1 cellular context compared by ENCODE assay signal in the genomic region with DNA sequence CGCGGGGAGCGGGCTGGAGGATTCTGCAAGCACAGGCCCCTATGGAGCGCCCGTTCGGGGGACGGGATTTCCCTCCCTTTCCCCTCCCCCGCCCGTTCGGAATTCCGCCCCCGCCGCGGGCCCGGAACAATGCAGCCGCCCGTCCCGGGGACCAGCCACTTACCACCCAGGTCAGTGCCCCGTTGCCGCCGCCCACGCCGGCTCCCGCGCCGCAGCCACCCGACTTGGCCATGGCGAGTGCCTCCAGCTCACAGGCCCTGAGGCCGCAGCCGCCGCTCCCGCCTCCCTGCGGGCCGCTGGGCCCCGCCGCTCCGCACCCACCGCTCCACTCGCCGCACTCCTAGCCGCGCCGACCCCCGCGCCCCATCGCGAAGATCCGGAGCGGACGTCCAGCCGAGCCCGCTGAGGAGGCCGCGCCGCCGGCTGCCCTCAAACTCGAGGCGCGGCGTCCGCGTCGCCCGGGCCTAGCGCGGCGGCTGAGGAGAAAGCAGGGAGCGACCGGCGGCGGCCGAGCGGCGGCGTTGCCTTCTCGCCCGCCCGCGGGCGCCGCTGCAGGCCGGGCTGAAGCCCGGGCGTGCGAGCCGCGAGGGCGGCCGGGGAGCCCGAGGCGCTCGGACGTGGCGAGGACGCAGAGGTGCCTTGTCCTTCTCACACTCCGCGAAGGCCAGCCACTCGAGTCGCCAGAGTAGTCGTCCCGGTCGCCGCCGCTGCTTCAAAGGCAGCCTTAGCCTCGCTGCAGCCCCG.
A peak's percentile ranks its signal among the peaks of the same experiment; 100 is the strongest.
TF ChIP-seq lines count a peak whose summit lies in the region.

No MANE protein-coding gene starts in this region.

TF ChIP-seq in GM12878, 131 proteins besides CTCF, POLR2A, EP300 and RAD21 (continued from another document):
- TF ChIP-seq NKRF (conservative IDR thresholded peaks at IDR 0.05), result peak; percentile 84
- TF ChIP-seq NR2F1 (conservative IDR thresholded peaks at IDR 0.05), result peak; percentile 41; the same call in 1 of the 2 replicates
- TF ChIP-seq SMARCA5 (IDR thresholded peaks at IDR 0.05), result peak; percentile 86
- peak; percentile 8; the same call in 1 of the 2 replicates for TF ChIP-seq SIN3A (IDR thresholded peaks at IDR 0.05; ENCODE audit: low read depth, low read length)
- TF ChIP-seq, protein P1, sequence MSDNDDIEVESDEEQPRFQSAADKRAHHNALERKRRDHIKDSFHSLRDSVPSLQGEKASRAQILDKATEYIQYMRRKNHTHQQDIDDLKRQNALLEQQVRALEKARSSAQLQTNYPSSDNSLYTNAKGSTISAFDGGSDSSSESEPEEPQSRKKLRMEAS (IDR thresholded peaks at IDR 0.05; ENCODE audit: low read depth, low read length), result peak; percentile 48; the same call in 1 of the 2 replicates
- TF ChIP-seq, protein P2, sequence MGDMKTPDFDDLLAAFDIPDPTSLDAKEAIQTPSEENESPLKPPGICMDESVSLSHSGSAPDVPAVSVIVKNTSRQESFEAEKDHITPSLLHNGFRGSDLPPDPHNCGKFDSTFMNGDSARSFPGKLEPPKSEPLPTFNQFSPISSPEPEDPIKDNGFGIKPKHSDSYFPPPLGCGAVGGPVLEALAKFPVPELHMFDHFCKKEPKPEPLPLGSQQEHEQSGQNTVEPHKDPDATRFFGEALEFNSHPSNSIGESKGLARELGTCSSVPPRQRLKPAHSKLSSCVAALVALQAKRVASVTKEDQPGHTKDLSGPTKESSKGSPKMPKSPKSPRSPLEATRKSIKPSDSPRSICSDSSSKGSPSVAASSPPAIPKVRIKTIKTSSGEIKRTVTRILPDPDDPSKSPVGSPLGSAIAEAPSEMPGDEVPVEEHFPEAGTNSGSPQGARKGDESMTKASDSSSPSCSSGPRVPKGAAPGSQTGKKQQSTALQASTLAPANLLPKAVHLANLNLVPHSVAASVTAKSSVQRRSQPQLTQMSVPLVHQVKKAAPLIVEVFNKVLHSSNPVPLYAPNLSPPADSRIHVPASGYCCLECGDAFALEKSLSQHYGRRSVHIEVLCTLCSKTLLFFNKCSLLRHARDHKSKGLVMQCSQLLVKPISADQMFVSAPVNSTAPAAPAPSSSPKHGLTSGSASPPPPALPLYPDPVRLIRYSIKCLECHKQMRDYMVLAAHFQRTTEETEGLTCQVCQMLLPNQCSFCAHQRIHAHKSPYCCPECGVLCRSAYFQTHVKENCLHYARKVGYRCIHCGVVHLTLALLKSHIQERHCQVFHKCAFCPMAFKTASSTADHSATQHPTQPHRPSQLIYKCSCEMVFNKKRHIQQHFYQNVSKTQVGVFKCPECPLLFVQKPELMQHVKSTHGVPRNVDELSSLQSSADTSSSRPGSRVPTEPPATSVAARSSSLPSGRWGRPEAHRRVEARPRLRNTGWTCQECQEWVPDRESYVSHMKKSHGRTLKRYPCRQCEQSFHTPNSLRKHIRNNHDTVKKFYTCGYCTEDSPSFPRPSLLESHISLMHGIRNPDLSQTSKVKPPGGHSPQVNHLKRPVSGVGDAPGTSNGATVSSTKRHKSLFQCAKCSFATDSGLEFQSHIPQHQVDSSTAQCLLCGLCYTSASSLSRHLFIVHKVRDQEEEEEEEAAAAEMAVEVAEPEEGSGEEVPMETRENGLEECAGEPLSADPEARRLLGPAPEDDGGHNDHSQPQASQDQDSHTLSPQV (IDR thresholded peaks at IDR 0.05), result no peak
- TF ChIP-seq ASH2L (IDR thresholded peaks at IDR 0.05; ENCODE audit: borderline replicate concordance, low read depth), result peak; percentile 56; the same call in 1 of the 2 replicates
- no peak for TF ChIP-seq TBL1XR1 (IDR thresholded peaks at IDR 0.05; ENCODE audit: low read depth, low read length)
- no peak for TF ChIP-seq PAX5 (IDR thresholded peaks at IDR 0.05; ENCODE audit: borderline replicate concordance, low read depth, low read length)
- peak; percentile 97 for TF ChIP-seq GATAD2B (conservative IDR thresholded peaks at IDR 0.05; ENCODE audit: low read depth)
- peak; percentile 66; the same call in 1 of the 2 replicates for TF ChIP-seq ZNF217 (IDR thresholded peaks at IDR 0.05)
- TF ChIP-seq IKZF1 (conservative IDR thresholded peaks at IDR 0.05), result peak; percentile 53
- peak; percentile 98 for TF ChIP-seq LARP7 (IDR thresholded peaks at IDR 0.05)
- TF ChIP-seq SUZ12 (IDR thresholded peaks at IDR 0.05; ENCODE audit: unreplicated experiment), result no peak
- TF ChIP-seq BACH1 (IDR thresholded peaks at IDR 0.05; ENCODE audit: borderline replicate concordance), result peak; percentile 27; the same call in 1 of the 2 replicates
- TF ChIP-seq ZNF24 (IDR thresholded peaks at IDR 0.05), result peak; percentile 10; the same call in 1 of the 2 replicates
- TF ChIP-seq, protein P3, sequence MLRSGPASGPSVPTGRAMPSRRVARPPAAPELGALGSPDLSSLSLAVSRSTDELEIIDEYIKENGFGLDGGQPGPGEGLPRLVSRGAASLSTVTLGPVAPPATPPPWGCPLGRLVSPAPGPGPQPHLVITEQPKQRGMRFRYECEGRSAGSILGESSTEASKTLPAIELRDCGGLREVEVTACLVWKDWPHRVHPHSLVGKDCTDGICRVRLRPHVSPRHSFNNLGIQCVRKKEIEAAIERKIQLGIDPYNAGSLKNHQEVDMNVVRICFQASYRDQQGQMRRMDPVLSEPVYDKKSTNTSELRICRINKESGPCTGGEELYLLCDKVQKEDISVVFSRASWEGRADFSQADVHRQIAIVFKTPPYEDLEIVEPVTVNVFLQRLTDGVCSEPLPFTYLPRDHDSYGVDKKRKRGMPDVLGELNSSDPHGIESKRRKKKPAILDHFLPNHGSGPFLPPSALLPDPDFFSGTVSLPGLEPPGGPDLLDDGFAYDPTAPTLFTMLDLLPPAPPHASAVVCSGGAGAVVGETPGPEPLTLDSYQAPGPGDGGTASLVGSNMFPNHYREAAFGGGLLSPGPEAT (IDR thresholded peaks at IDR 0.05; ENCODE audit: low read depth), result 0 out of 2 replicates have a peak, but pooled peaks have one; percentile 12
- TF ChIP-seq ZSCAN29 (IDR thresholded peaks at IDR 0.05), result peak; percentile 36
- no peak for TF ChIP-seq POU2F2 (IDR thresholded peaks at IDR 0.05; ENCODE audit: borderline replicate concordance, low read depth, low read length)
- TF ChIP-seq, protein P4, sequence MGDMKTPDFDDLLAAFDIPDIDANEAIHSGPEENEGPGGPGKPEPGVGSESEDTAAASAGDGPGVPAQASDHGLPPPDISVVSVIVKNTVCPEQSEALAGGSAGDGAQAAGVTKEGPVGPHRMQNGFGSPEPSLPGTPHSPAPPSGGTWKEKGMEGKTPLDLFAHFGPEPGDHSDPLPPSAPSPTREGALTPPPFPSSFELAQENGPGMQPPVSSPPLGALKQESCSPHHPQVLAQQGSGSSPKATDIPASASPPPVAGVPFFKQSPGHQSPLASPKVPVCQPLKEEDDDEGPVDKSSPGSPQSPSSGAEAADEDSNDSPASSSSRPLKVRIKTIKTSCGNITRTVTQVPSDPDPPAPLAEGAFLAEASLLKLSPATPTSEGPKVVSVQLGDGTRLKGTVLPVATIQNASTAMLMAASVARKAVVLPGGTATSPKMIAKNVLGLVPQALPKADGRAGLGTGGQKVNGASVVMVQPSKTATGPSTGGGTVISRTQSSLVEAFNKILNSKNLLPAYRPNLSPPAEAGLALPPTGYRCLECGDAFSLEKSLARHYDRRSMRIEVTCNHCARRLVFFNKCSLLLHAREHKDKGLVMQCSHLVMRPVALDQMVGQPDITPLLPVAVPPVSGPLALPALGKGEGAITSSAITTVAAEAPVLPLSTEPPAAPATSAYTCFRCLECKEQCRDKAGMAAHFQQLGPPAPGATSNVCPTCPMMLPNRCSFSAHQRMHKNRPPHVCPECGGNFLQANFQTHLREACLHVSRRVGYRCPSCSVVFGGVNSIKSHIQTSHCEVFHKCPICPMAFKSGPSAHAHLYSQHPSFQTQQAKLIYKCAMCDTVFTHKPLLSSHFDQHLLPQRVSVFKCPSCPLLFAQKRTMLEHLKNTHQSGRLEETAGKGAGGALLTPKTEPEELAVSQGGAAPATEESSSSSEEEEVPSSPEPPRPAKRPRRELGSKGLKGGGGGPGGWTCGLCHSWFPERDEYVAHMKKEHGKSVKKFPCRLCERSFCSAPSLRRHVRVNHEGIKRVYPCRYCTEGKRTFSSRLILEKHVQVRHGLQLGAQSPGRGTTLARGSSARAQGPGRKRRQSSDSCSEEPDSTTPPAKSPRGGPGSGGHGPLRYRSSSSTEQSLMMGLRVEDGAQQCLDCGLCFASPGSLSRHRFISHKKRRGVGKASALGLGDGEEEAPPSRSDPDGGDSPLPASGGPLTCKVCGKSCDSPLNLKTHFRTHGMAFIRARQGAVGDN (IDR thresholded peaks at IDR 0.05), result peak; percentile 77; the same call in 1 of the 2 replicates
- TF ChIP-seq STAT1 (conservative IDR thresholded peaks at IDR 0.05), result peak; percentile 87; the same call in 1 of the 2 replicates
- no peak for TF ChIP-seq NR2C1 (IDR thresholded peaks at IDR 0.05)
- peak in 1 of 2 experiments; percentile 83; a peak in 2 of 3 replicates for TF ChIP-seq EGR1 (IDR thresholded peaks at IDR 0.05; ENCODE audit: borderline replicate concordance in 1 of 2, low read depth in 2 of 2, low read length in 2 of 2)
- TF ChIP-seq, protein P5, sequence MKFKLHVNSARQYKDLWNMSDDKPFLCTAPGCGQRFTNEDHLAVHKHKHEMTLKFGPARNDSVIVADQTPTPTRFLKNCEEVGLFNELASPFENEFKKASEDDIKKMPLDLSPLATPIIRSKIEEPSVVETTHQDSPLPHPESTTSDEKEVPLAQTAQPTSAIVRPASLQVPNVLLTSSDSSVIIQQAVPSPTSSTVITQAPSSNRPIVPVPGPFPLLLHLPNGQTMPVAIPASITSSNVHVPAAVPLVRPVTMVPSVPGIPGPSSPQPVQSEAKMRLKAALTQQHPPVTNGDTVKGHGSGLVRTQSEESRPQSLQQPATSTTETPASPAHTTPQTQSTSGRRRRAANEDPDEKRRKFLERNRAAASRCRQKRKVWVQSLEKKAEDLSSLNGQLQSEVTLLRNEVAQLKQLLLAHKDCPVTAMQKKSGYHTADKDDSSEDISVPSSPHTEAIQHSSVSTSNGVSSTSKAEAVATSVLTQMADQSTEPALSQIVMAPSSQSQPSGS (IDR thresholded peaks at IDR 0.05; ENCODE audit: low read length), result no peak
